ENCODE assay signal across 8 cellular contexts in genomic region chr14:24058260-24058950, GRCh38. TPM values are rescaled to one million over a fixed set of nuclear protein-coding genes. Genes with fewer than 3 reads are reported as not detected.
DNase-seq lines count a peak whose midpoint lies in the region; ATAC-seq lines count a peak whose summit lies in the region.

No MANE protein-coding gene starts in this region.

- no peaks in the 10 kb centered on the region for H3K36me3 ChIP-seq in adipocyte (ENCODE audit: control insufficient read depth, insufficient read depth, low read length, severe bottlenecking)

- H3K9ac ChIP-seq in adipocyte (ENCODE audit: low read length): no peak overlapping the region

- DNase-seq in A172 (ENCODE audit: low spot score): peak; percentile 21
- peak; percentile 78 for DNase-seq in ELR (ENCODE audit: low read depth)
- DNase-seq in NCI-H82 treated with DMSO at 0.1 percent for 48 hours (lab: John Stamatoyannopoulos, UW; ENCODE audit: unreplicated experiment): peak; percentile 23
- DNase-seq in adipocyte (ENCODE audit: low read depth): peak; percentile 94
- no peak for DNase-seq in Right ventricle myocardium inferior (ENCODE audit: missing footprints)
- DNase-seq in posterior vena cava (ENCODE audit: low spot score): peak; percentile 81

- ATAC-seq in HG03280 (IDR thresholded peaks at IDR 0.05; ENCODE audit: unreplicated experiment) (peak; percentile 58), Right ventricle myocardium inferior (peak; percentile 77), GM18502 (IDR thresholded peaks at IDR 0.05; ENCODE audit: poor library complexity, unreplicated experiment) (no peak)

- H3K4me3 ChIP-seq in adipocyte (ENCODE audit: low read length): no peak overlapping the region

- H3K4me1 ChIP-seq in adipocyte (ENCODE audit: control insufficient read depth, insufficient read depth, low read length): no peaks in the 10 kb centered on the region

- no peaks in the 10 kb centered on the region for H3K9me3 ChIP-seq in adipocyte (ENCODE audit: control insufficient read depth, low read length)

- intact Hi-C loops in Right ventricle myocardium inferior (cut with DNase I): loop anchor here (2.0 to 5.0 kb wide), 2 partner anchors 32 to 49 kb away; no protein-coding TSS in a partner anchor
- intact Hi-C loops in posterior vena cava (cut with DNase I): no loop called here

- peaks cover 65% of the 10 kb centered on the region for H3K27me3 ChIP-seq in adipocyte (replicated peaks; ENCODE audit: control insufficient read depth, insufficient read depth, low read length)

RNA-seq across cellular contexts. Expression of gene CARMIL3, which starts 6.6 kb away (rescaled TPM):
- 0.02 and 0.05 TPM in 2 replicates for total RNA-seq in A172 (2014; rRNA removed; shearing (Covaris generic))
- 0.08 TPM for total RNA-seq in Right ventricle myocardium inferior
- total RNA-seq in posterior vena cava: under 1 TPM; 0.14 to 0.23 TPM

RNA-seq across cellular contexts. Expression of gene CPNE6, which starts 13.0 kb away (rescaled TPM):
- not detected in 2 replicates for total RNA-seq in A172 (2014; rRNA removed; shearing (Covaris generic))
- not detected for total RNA-seq in Right ventricle myocardium inferior
- total RNA-seq in posterior vena cava: 1 to 10 TPM in 1 of 2 donors, under 1 TPM in 1; 0.32 to 1.3 TPM

RNA-seq across cellular contexts. Expression of gene PCK2, which starts 35.7 kb away (rescaled TPM):
- total RNA-seq in A172 (2014; rRNA removed; shearing (Covaris generic)): 2.0 and 4.4 TPM in 2 replicates
- 4.3 TPM for total RNA-seq in Right ventricle myocardium inferior
- 10 to 100 TPM; 18.8 to 27.4 TPM for total RNA-seq in posterior vena cava

RNA-seq across cellular contexts. Expression of gene DCAF11, which starts 56.2 kb away (rescaled TPM):
- 32.4 and 63.4 TPM in 2 replicates for total RNA-seq in A172 (2014; rRNA removed; shearing (Covaris generic))
- total RNA-seq in Right ventricle myocardium inferior: 84.7 TPM
- total RNA-seq in posterior vena cava: 10 to 100 TPM; 32.2 to 37.1 TPM

RNA-seq across cellular contexts. Expression of gene NRL, which starts 56.3 kb away (rescaled TPM):
- 0.72 TPM in 1 of 2 replicates, not detected in the other for total RNA-seq in A172 (2014; rRNA removed; shearing (Covaris generic))
- total RNA-seq in Right ventricle myocardium inferior (1.8 TPM), posterior vena cava (1 to 10 TPM; 1.1 to 1.4 TPM)
